Comparison of ENCODE assay signal across 1 cellular context in genomic region chr7:92528188-92528957, GRCh38.
A peak's percentile ranks its signal among the peaks of the same experiment; 100 is the strongest.
TF ChIP-seq lines count a peak whose summit lies in the region.

Gene PEX1 (minus strand): TSS chr7:92528520. CDS start chr7:92528435, 85 bp downstream.
Gene RBM48 (plus strand): TSS chr7:92528795. CDS start chr7:92528814, 19 bp downstream.

TF ChIP-seq in K562, 482 proteins besides CTCF, POLR2A, EP300 and RAD21 (continued from another document and continues in another):
- TF ChIP-seq ARID3B (CRISPR knock-in tag; IDR thresholded peaks at IDR 0.05; ENCODE audit: borderline replicate concordance) = no peak
- TF ChIP-seq ZNF398 (CRISPR knock-in tag; IDR thresholded peaks at IDR 0.05) = no peak
- TF ChIP-seq IRF9 (tag; IDR thresholded peaks at IDR 0.05) = no peak
- no peak for TF ChIP-seq CAMTA2 (CRISPR knock-in tag; conservative IDR thresholded peaks at IDR 0.05)
- TF ChIP-seq HMBOX1 (IDR thresholded peaks at IDR 0.05) = no peak
- peak; percentile 99 for TF ChIP-seq NFRKB (IDR thresholded peaks at IDR 0.05; ENCODE audit: low read depth)
- TF ChIP-seq PRMT5 (CRISPR knock-in tag; IDR thresholded peaks at IDR 0.05) = no peak
- no peak for TF ChIP-seq MYNN (IDR thresholded peaks at IDR 0.05)
- TF ChIP-seq MYNN (CRISPR knock-in tag; IDR thresholded peaks at IDR 0.05) = no peak
- no peak for TF ChIP-seq ZNF511 (CRISPR knock-in tag; IDR thresholded peaks at IDR 0.05)
- no peak for TF ChIP-seq RBM17 (IDR thresholded peaks at IDR 0.05; ENCODE audit: borderline replicate concordance, low read depth, low read length)
- TF ChIP-seq HMG20A (CRISPR knock-in tag; conservative IDR thresholded peaks at IDR 0.05) = no peak
- no peak for TF ChIP-seq GATA2 (CRISPR knock-in tag; IDR thresholded peaks at IDR 0.05)
- 0 out of 2 replicates have a peak, but pooled peaks have one; percentile 32 for TF ChIP-seq ERF (CRISPR knock-in tag; IDR thresholded peaks at IDR 0.05)
- 0 out of 2 replicates have a peak, but pooled peaks have one; percentile 29 for TF ChIP-seq ZNF133 (CRISPR knock-in tag; IDR thresholded peaks at IDR 0.05)
- TF ChIP-seq CHAMP1 (IDR thresholded peaks at IDR 0.05) = peak; percentile 90
- no peak for TF ChIP-seq ZNF57 (CRISPR knock-in tag; IDR thresholded peaks at IDR 0.05)
- peak; percentile 56 for TF ChIP-seq RBM39 (optimal IDR thresholded peaks at IDR 0.05; ENCODE audit: low read depth, low read length)
- no peak for TF ChIP-seq BRD4 (IDR thresholded peaks at IDR 0.05)
- TF ChIP-seq TARDBP (IDR thresholded peaks at IDR 0.05) = peak; percentile 72
- TF ChIP-seq HINFP (tag; conservative IDR thresholded peaks at IDR 0.05; ENCODE audit: low read depth) = no peak
- no peak for TF ChIP-seq TCFL5 (CRISPR knock-in tag; conservative IDR thresholded peaks at IDR 0.05)
- TF ChIP-seq FUS (optimal IDR thresholded peaks at IDR 0.05; ENCODE audit: low read depth, low read length) = no peak
- TF ChIP-seq STAT6 (CRISPR knock-in tag; IDR thresholded peaks at IDR 0.05) = no peak
- no peak for TF ChIP-seq MIER1 (IDR thresholded peaks at IDR 0.05; ENCODE audit: low read depth)
- peak; percentile 23 for TF ChIP-seq ZFP36 (IDR thresholded peaks at IDR 0.05; ENCODE audit: low read depth, low read length, partially characterized antibody)
- TF ChIP-seq ZNF217 (CRISPR knock-in tag; IDR thresholded peaks at IDR 0.05) = no peak
- peak; percentile 91 for TF ChIP-seq GMEB1 (CRISPR knock-in tag; IDR thresholded peaks at IDR 0.05)
- TF ChIP-seq ZBTB34 (CRISPR knock-in tag; IDR thresholded peaks at IDR 0.05) = no peak
- TF ChIP-seq MITF (IDR thresholded peaks at IDR 0.05) = 0 out of 2 replicates have a peak, but pooled peaks have one; percentile 42
- TF ChIP-seq RBM25 (IDR thresholded peaks at IDR 0.05; ENCODE audit: low read depth, low read length, severe bottlenecking) = peak; percentile 60
- no peak for TF ChIP-seq CREBBP (IDR thresholded peaks at IDR 0.05; ENCODE audit: low read depth, low read length)
- peak; percentile 89 for TF ChIP-seq SP2 (IDR thresholded peaks at IDR 0.05; ENCODE audit: extremely low read depth, low read depth, low read length, poor library complexity, severe bottlenecking)
- no peak for TF ChIP-seq GTF3C2 (IDR thresholded peaks at IDR 0.05; ENCODE audit: borderline replicate concordance, extremely low read depth, insufficient read length)
- peak; percentile 81 for TF ChIP-seq JUND (IDR thresholded peaks at IDR 0.05; ENCODE audit: borderline replicate concordance, low read depth, low read length)
- TF ChIP-seq JUND (tag; IDR thresholded peaks at IDR 0.05; ENCODE audit: borderline replicate concordance, low read depth, low read length) = no peak; the same call in 2 of the 3 replicates
- peak; percentile 94 for TF ChIP-seq CC2D1A (IDR thresholded peaks at IDR 0.05)
- no peak for TF ChIP-seq ZFP1 (CRISPR knock-in tag; IDR thresholded peaks at IDR 0.05)
- peak; percentile 77 to 81 for TF ChIP-seq NRF1 (conservative IDR thresholded peaks at IDR 0.05 in 1 of 2, IDR thresholded peaks at IDR 0.05 in 1 of 2)
- 0 out of 2 replicates have a peak, but pooled peaks have one; percentile 34 for TF ChIP-seq E2F3 (CRISPR knock-in tag; IDR thresholded peaks at IDR 0.05)
